19 cellular contexts compared by ENCODE assay signal in the genomic region with DNA sequence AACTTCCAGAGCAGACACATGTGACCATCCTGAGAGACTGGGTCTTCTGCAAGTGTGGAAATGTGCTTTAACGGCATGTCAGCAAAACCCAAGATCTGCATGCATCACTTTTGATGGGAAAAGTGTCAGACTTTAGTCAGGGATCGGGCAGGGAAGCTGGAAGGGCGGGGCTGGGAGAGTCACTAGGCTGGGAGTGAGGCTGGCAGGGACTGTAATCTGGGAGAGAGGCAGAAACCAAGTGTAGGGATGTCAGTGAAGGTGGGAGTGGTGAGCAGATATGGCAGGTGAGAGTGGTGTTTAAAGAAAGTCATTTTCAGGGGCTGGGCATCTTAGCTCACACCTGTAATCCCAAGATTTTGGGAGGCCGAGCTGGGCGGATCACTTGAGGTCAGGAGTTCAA. TPM values are rescaled to one million over a fixed set of nuclear protein-coding genes. Genes with fewer than 3 reads are reported as not detected.
A peak's percentile ranks its signal among the peaks of the same experiment; 100 is the strongest.
DNase-seq lines count a peak whose midpoint lies in the region; TF ChIP-seq lines count a peak whose summit lies in the region.
"Had no signal": no experiment of that assay in that cellular context is flagged by ENCODE, and none has a peak within 500 bp of the region (broad histone marks: within the 10 kb centered on the region; RNA-seq: fewer than 3 reads in every experiment).

No MANE protein-coding gene starts in this region.

- no peaks in the 10 kb centered on the region for H3K9me2 ChIP-seq in hepatocyte (replicated peaks; ENCODE audit: insufficient read depth)

- H3K36me3 ChIP-seq in MG63 = no peaks in the 10 kb centered on the region
- H3K36me3 ChIP-seq in osteoblast (ENCODE audit: insufficient read depth, low read length) = no peaks in the 10 kb centered on the region
- H3K36me3 ChIP-seq in hepatocyte (replicated peaks; ENCODE audit: insufficient read depth, low read depth) = no peaks in the 10 kb centered on the region

- DNase-seq in Daoy (ENCODE audit: low read depth) (peak; percentile 47), MG63 (peak; percentile 52), epithelial cell of esophagus (ENCODE audit: low read depth) (peak; percentile 62), osteoblast (ENCODE audit: insufficient read length, low spot score, missing footprints) (peak; percentile 57), NCI-H524 (lab: John Stamatoyannopoulos, UW) (no peak), hepatocyte (ENCODE audit: low spot score) (no peak)
- no peak for DNase-seq in activated effector memory CD4-positive, alpha-beta T cell treated with anti-CD3 and anti-CD28 coated beads, Interleukin-2, amount 50 U/mL, for 16 hours
- DNase-seq: ACHN, AML-193, Caco-2, GM23248, Kasumi-1, NCI-H1105 treated with DMSO at 0.1 percent for 48 hours, NCI-H187, NCI-H345, OCI-M1, SW 1271 had no signal

- H3K4me2 ChIP-seq in osteoblast (ENCODE audit: insufficient read depth, low read length) (no peak overlapping the region), hepatocyte (no peak overlapping the region)

- WGBS in hepatocyte (ENCODE audit: low lambda C conversion rate, missing lambda C conversion rate) = 78% methylated on average over 5 of the region's 5 CpGs

- H3K27me3 ChIP-seq in MG63 (no peaks in the 10 kb centered on the region), osteoblast (ENCODE audit: insufficient read depth, low read length) (no peaks in the 10 kb centered on the region), hepatocyte (no peaks in the 10 kb centered on the region)

- no peak for TF ChIP-seq CTCF in epithelial cell of esophagus (IDR thresholded peaks at IDR 0.05; ENCODE audit: insufficient read depth, low read depth, low read length, missing control alignments)
- TF ChIP-seq CTCF in osteoblast (IDR thresholded peaks at IDR 0.05; ENCODE audit: extremely low read depth, low read depth, low read length) = no peak
- no peak for TF ChIP-seq CTCF in hepatocyte (IDR thresholded peaks at IDR 0.05; ENCODE audit: poor library complexity)

- H4K20me1 ChIP-seq in osteoblast (ENCODE audit: insufficient read depth, low read length) = no peaks in the 10 kb centered on the region
- no peaks in the 10 kb centered on the region for H4K20me1 ChIP-seq in hepatocyte (ENCODE audit: insufficient read depth, poor library complexity, severe bottlenecking)

- H2AFZ ChIP-seq in osteoblast (ENCODE audit: low read length) = peak overlapping the region; percentile 58
- no peak overlapping the region for H2AFZ ChIP-seq in hepatocyte
- H2AFZ ChIP-seq: GM23248 had no signal

- H3K9me3 ChIP-seq in MG63 (no peaks in the 10 kb centered on the region), osteoblast (ENCODE audit: low read depth, low read length) (no peaks in the 10 kb centered on the region), hepatocyte (ENCODE audit: low read depth) (no peaks in the 10 kb centered on the region)
- H3K9me3 ChIP-seq: Caco-2 had no signal

- H3K4me3 ChIP-seq in MG63 (no peak overlapping the region), epithelial cell of esophagus (ENCODE audit: low read length) (no peak overlapping the region), osteoblast (ENCODE audit: insufficient read depth, low read length) (no peak overlapping the region), hepatocyte (no peak overlapping the region)
- H3K4me3 ChIP-seq: GM23248 had no signal

- H3K79me2 ChIP-seq in osteoblast (ENCODE audit: insufficient read depth, low read length) (no peaks in the 10 kb centered on the region), hepatocyte (no peaks in the 10 kb centered on the region)

- peaks cover 50% of the 10 kb centered on the region for H3K4me1 ChIP-seq in osteoblast (ENCODE audit: insufficient read depth, low read length)
- no peaks in the 10 kb centered on the region for H3K4me1 ChIP-seq in hepatocyte (ENCODE audit: insufficient read depth)
- H3K4me1 ChIP-seq: Caco-2 had no signal

- H3K27ac ChIP-seq in osteoblast (ENCODE audit: low read depth, low read length) = no peak overlapping the region
- no peak overlapping the region for H3K27ac ChIP-seq in hepatocyte
- H3K27ac ChIP-seq: GM23248, RWPE1 had no signal

RNA-seq across cellular contexts. Expression of a gene that starts 11.3 kb away (rescaled TPM):
- total RNA-seq in Daoy (2014; rRNA removed; shearing (Covaris generic)) = 1.5 TPM in 1 of 2 replicates, not detected in the other
- not detected in 2 replicates for total RNA-seq in MG63 (2014; rRNA removed; shearing (Covaris generic); ENCODE audit: low replicate concordance)
- total RNA-seq in osteoblast (0.59 and 1.1 TPM in 2 replicates), hepatocyte (2.1 and 3.2 TPM in 2 replicates)
- polyA plus RNA-seq in hepatocyte = 2.1 and 3.8 TPM in 2 replicates
- total RNA-seq: SK-MEL-5 had no signal

RNA-seq across cellular contexts. Expression of a gene that starts 33.1 kb away (rescaled TPM):
- 76.0 and 78.5 TPM in 2 replicates for total RNA-seq in Daoy (2014; rRNA removed; shearing (Covaris generic))
- 73.3 and 84.0 TPM in 2 replicates for total RNA-seq in MG63 (2014; rRNA removed; shearing (Covaris generic); ENCODE audit: low replicate concordance)
- total RNA-seq in osteoblast (73.1 and 79.3 TPM in 2 replicates), hepatocyte (60.5 and 73.2 TPM in 2 replicates)
- polyA plus RNA-seq in hepatocyte = 84.1 and 96.4 TPM in 2 replicates

RNA-seq across cellular contexts. Expression of a gene that starts 47.8 kb away (rescaled TPM):
- total RNA-seq in Daoy (2014; rRNA removed; shearing (Covaris generic)) = 0.29 TPM in 1 of 2 replicates, not detected in the other
- 0.15 TPM in 1 of 2 replicates, not detected in the other for total RNA-seq in MG63 (2014; rRNA removed; shearing (Covaris generic); ENCODE audit: low replicate concordance)
- total RNA-seq in osteoblast = under 0.01 TPM in 1 of 2 replicates, not detected in the other
- 0.10 and 0.28 TPM in 2 replicates for total RNA-seq in hepatocyte
- polyA plus RNA-seq in hepatocyte = 0.81 and 1.3 TPM in 2 replicates
- total RNA-seq: SK-MEL-5 had no signal

Comparison
In these comparisons a context has a peak if more than half of its experiments do, and no peak if none do; other contexts are left out.
1. DNase-seq: peak in Daoy (single experiment), MG63 (single experiment), epithelial cell of esophagus (single experiment) and osteoblast (single experiment); none in NCI-H524 (0 of 2), activated effector memory CD4-positive, alpha-beta T cell treated with anti-CD3 and anti-CD28 coated beads, Interleukin-2, amount 50 U/mL, for 16 hours (single experiment) and hepatocyte (single experiment).